Comparison of ENCODE assay signal across 1 cellular context in genomic region chr6:154989457-154989856, GRCh38.
TF ChIP-seq lines count a peak whose summit lies in the region.

No MANE protein-coding gene starts in this region.

TF ChIP-seq in WTC11, 78 proteins besides CTCF, POLR2A, EP300 and RAD21 (continued from another document):
- TF ChIP-seq AR (CRISPR knock-in tag; IDR thresholded peaks at IDR 0.05) (no peak), ZNF423 (CRISPR knock-in tag; IDR thresholded peaks at IDR 0.05) (no peak), ZSCAN18 (CRISPR knock-in tag; IDR thresholded peaks at IDR 0.05) (no peak), NR2C2 (CRISPR knock-in tag; IDR thresholded peaks at IDR 0.05) (no peak), NFE2L1 (CRISPR knock-in tag; IDR thresholded peaks at IDR 0.05) (no peak), RORB (CRISPR knock-in tag; IDR thresholded peaks at IDR 0.05) (no peak), NR3C1 (CRISPR knock-in tag; conservative IDR thresholded peaks at IDR 0.05; ENCODE audit: low read depth) (no peak), USF1 (CRISPR knock-in tag; IDR thresholded peaks at IDR 0.05) (no peak)
